16 cellular contexts compared by ENCODE assay signal in genomic region chr17:8410882-8411238, GRCh38. TPM values are rescaled to one million over a fixed set of nuclear protein-coding genes. Genes with fewer than 3 reads are reported as not detected.
"Had no signal": no experiment of that assay in that cellular context is flagged by ENCODE, and none has a peak within 500 bp of the region (broad histone marks: within the 10 kb centered on the region; RNA-seq: fewer than 3 reads in every experiment).

No MANE protein-coding gene starts in this region.

- H3K36me3 ChIP-seq: esophagus muscularis mucosa, gastrocnemius medialis, pancreas, right atrium auricular region, upper lobe of left lung, WERI-Rb-1 had no signal

- H3K27me3 ChIP-seq: body of pancreas, pancreas, right atrium auricular region, upper lobe of left lung had no signal

- H3K4me1 Mint-ChIP-seq: nephron had no signal

- H3K9me3 ChIP-seq: body of pancreas, esophagus muscularis mucosa, gastrocnemius medialis, pancreas, psoas muscle, right atrium auricular region, upper lobe of left lung had no signal

- H3K27ac ChIP-seq: body of pancreas, esophagus muscularis mucosa, gastrocnemius medialis, pancreas, psoas muscle, right atrium auricular region, WERI-Rb-1 had no signal

- H3K4me3 Mint-ChIP-seq: activated CD8-positive, alpha-beta T cell treated with anti-CD3 and anti-CD28 coated beads, Interleukin-2, amount 10 ng/mL, durations not matched to agents 7 days and 5 days; activated naive CD4-positive, alpha-beta T cell treated with anti-CD3 and anti-CD28 coated beads, Interleukin-2, amount 50 U/mL, for 24 hours; activated T-helper 1 cell treated with anti-CD3 and anti-CD28 coated beads, Interleukin-12 subunit alpha, Interleukin-12 subunit beta, Interleukin-2, Interleukin-4 antibody, amounts not matched to agents 30 ng/mL and 10 ng/mL and 1 ng/mL, durations not matched to agents 14 hours and 24 hours and 36 hours; nephron; T-helper 2 cell treated with Interferon-gamma antibody and Interleukin-4, amounts not matched to agents 5 μg/mL and 100 μg/mL, for 36 hours had no signal

- H3K36me3 Mint-ChIP-seq: activated naive CD4-positive, alpha-beta T cell treated with anti-CD3 and anti-CD28 coated beads, Interleukin-2, amount 50 U/mL, for 24 hours had no signal

- H3K27ac Mint-ChIP-seq: activated CD8-positive, alpha-beta T cell treated with anti-CD3 and anti-CD28 coated beads, Interleukin-2, amount 10 ng/mL, durations not matched to agents 7 days and 5 days; activated naive CD4-positive, alpha-beta T cell treated with anti-CD3 and anti-CD28 coated beads, Interleukin-2, amount 50 U/mL, for 24 hours; activated T-helper 1 cell treated with anti-CD3 and anti-CD28 coated beads, Interleukin-12 subunit alpha, Interleukin-12 subunit beta, Interleukin-2, Interleukin-4 antibody, amounts not matched to agents 30 ng/mL and 10 ng/mL and 1 ng/mL, durations not matched to agents 14 hours and 24 hours and 36 hours; dendritic cell treated with granulocyte-macrophage colony-stimulating factor and Interleukin-4, amounts not matched to agents 40 ng/mL and 50 ng/mL, for 4 days; nephron; T-helper 2 cell treated with Interferon-gamma antibody and Interleukin-4, amounts not matched to agents 5 μg/mL and 100 μg/mL, for 36 hours had no signal

- H3K4me3 ChIP-seq: body of pancreas, esophagus muscularis mucosa, pancreas, psoas muscle, right atrium auricular region, upper lobe of left lung had no signal

- H3K4me1 ChIP-seq: psoas muscle had no signal

- H3K9me3 Mint-ChIP-seq: activated naive CD4-positive, alpha-beta T cell treated with anti-CD3 and anti-CD28 coated beads, Interleukin-2, amount 50 U/mL, for 24 hours; activated T-helper 1 cell treated with anti-CD3 and anti-CD28 coated beads, Interleukin-12 subunit alpha, Interleukin-12 subunit beta, Interleukin-2, Interleukin-4 antibody, amounts not matched to agents 30 ng/mL and 10 ng/mL and 1 ng/mL, durations not matched to agents 14 hours and 24 hours and 36 hours; dendritic cell treated with granulocyte-macrophage colony-stimulating factor and Interleukin-4, amounts not matched to agents 40 ng/mL and 50 ng/mL, for 4 days; nephron; T-helper 2 cell treated with Interferon-gamma antibody and Interleukin-4, amounts not matched to agents 5 μg/mL and 100 μg/mL, for 36 hours had no signal

RNA-seq across cellular contexts. Expression of gene RNF222, which starts 13.2 kb away (rescaled TPM):
- total RNA-seq: activated T-helper 1 cell treated with anti-CD3 and anti-CD28 coated beads, Interleukin-12 subunit alpha, Interleukin-12 subunit beta, Interleukin-2, Interleukin-4 antibody, amounts not matched to agents 30 ng/mL and 10 ng/mL and 1 ng/mL, durations not matched to agents 14 hours and 24 hours and 36 hours; body of pancreas; gastrocnemius medialis; left colon; myocyte; pancreas; psoas muscle; right atrium auricular region; upper lobe of left lung had no signal
- polyA plus RNA-seq: pancreas, psoas muscle had no signal
